In genomic region chr14:64703393-64704144, GRCh38 we compare ENCODE assay signal across 8 cellular contexts. TPM values are rescaled to one million over a fixed set of nuclear protein-coding genes. Genes with fewer than 3 reads are reported as not detected.
DNase-seq lines count a peak whose midpoint lies in the region; ATAC-seq, FAIRE-seq and TF ChIP-seq lines count a peak whose summit lies in the region.

No MANE protein-coding gene starts in this region.

- H3K27ac Mint-ChIP-seq in mesothelial cell of epicardium: peak overlapping the region; percentile 96

- peak in 1 of 4 donors; percentile 1 for ATAC-seq in heart left ventricle
- no peak for ATAC-seq in Right ventricle myocardium superior (ENCODE audit: poor library complexity)
- no peak for ATAC-seq in HG03432 (IDR thresholded peaks at IDR 0.05; ENCODE audit: unreplicated experiment)

- 30 to 36% (median 31%) methylated on average over 26 of the region's 26 CpGs for WGBS in heart left ventricle, 4 donors

- peak overlapping the region; percentile 58 to 90 (median 84) for H3K4me3 ChIP-seq in heart left ventricle
- peak overlapping the region; percentile 87 for H3K4me3 ChIP-seq in bronchial epithelial cell (ENCODE audit: low read depth, low read length)
- H3K4me3 ChIP-seq in vagina: peak overlapping the region; percentile 70

- H3K27me3 ChIP-seq in heart left ventricle: peaks cover 0 to 18% (median 0%) of the 10 kb centered on the region in 9 donors
- no peaks in the 10 kb centered on the region for H3K27me3 ChIP-seq in bronchial epithelial cell (ENCODE audit: control insufficient read depth, insufficient read depth, low read length)
- H3K27me3 ChIP-seq in vagina: no peaks in the 10 kb centered on the region

- H3K4me1 ChIP-seq in heart left ventricle (peaks cover 0 to 63% (median 28%) of the 10 kb centered on the region in 12 donors), vagina (peaks cover 53% of the 10 kb centered on the region)

- no peaks in the 10 kb centered on the region for H3K27me3 Mint-ChIP-seq in mesothelial cell of epicardium (ENCODE audit: low read depth)

- intact Hi-C loops in heart left ventricle (cut with DNase I): loop anchor here in 2 of 10 donors (2.0 to 10.0 kb wide), 2 partner anchors 19 to 51 kb away; no protein-coding TSS in a partner anchor
- intact Hi-C loops in Right ventricle myocardium superior (cut with DNase I): no loop called here
- intact Hi-C loops in vagina (cut with DNase I): no loop called here

- DNase-seq in heart left ventricle: no peak
- DNase-seq in Right ventricle myocardium superior: no peak
- DNase-seq in bronchial epithelial cell (ENCODE audit: low read depth): no peak
- no peak for DNase-seq in mesothelial cell of epicardium (ENCODE audit: low spot score in 2 of 2, unreplicated experiment in 2 of 2)
- no peak for DNase-seq in vagina (ENCODE audit: extremely low spot score in 2 of 2)
- DNase-seq in NCI-H345 (lab: John Stamatoyannopoulos, UW): no peak
- DNase-seq in NCI-H446 (lab: John Stamatoyannopoulos, UW): no peak

- H3K27ac ChIP-seq in heart left ventricle (peak overlapping the region; percentile 18 to 92 (median 85)), vagina (peak overlapping the region; percentile 92)

- no peak for TF ChIP-seq CTCF in heart left ventricle (IDR thresholded peaks at IDR 0.05)
- no peak for TF ChIP-seq CTCF in bronchial epithelial cell (IDR thresholded peaks at IDR 0.05; ENCODE audit: insufficient read depth, low read length, severe bottlenecking)
- no peak for TF ChIP-seq CTCF in mesothelial cell of epicardium (IDR thresholded peaks at IDR 0.05; ENCODE audit: unreplicated experiment)
- TF ChIP-seq CTCF in vagina (IDR thresholded peaks at IDR 0.05): no peak

- peaks cover 66% of the 10 kb centered on the region for H3K4me1 Mint-ChIP-seq in mesothelial cell of epicardium

- no peaks in the 10 kb centered on the region for H3K36me3 Mint-ChIP-seq in mesothelial cell of epicardium

- peak overlapping the region; percentile 83 for H3K4me3 Mint-ChIP-seq in mesothelial cell of epicardium

- H3K9me3 Mint-ChIP-seq in mesothelial cell of epicardium: no peaks in the 10 kb centered on the region

- H3K36me3 ChIP-seq in heart left ventricle: no peaks in the 10 kb centered on the region
- H3K36me3 ChIP-seq in bronchial epithelial cell (ENCODE audit: control insufficient read depth, insufficient read depth, low read length): no peaks in the 10 kb centered on the region
- H3K36me3 ChIP-seq in vagina: no peaks in the 10 kb centered on the region

- FAIRE-seq in bronchial epithelial cell (lab: Jason Lieb, UNC): no peak

- H3K9me3 ChIP-seq in heart left ventricle: no peaks in the 10 kb centered on the region
- no peaks in the 10 kb centered on the region for H3K9me3 ChIP-seq in vagina

- TF ChIP-seq POLR2A in heart left ventricle (IDR thresholded peaks at IDR 0.05) (no peak), vagina (IDR thresholded peaks at IDR 0.05) (no peak)

RNA-seq across cellular contexts. Expression of gene PLEKHG3, which starts 0.7 kb away (rescaled TPM):
- total RNA-seq in heart left ventricle (10 to 100 TPM; 14.7 to 34.3 (median 18.1) TPM), Right ventricle myocardium superior (16.6 TPM), bronchial epithelial cell (32.4 and 35.8 TPM in 2 replicates), mesothelial cell of epicardium (141 to 142 TPM (median 142 TPM) in 3 replicates), vagina (50.1 TPM)
- 1 to 10 TPM; 7.0 TPM for polyA plus RNA-seq in heart left ventricle
